8 cellular contexts compared by ENCODE assay signal in the genomic region with DNA sequence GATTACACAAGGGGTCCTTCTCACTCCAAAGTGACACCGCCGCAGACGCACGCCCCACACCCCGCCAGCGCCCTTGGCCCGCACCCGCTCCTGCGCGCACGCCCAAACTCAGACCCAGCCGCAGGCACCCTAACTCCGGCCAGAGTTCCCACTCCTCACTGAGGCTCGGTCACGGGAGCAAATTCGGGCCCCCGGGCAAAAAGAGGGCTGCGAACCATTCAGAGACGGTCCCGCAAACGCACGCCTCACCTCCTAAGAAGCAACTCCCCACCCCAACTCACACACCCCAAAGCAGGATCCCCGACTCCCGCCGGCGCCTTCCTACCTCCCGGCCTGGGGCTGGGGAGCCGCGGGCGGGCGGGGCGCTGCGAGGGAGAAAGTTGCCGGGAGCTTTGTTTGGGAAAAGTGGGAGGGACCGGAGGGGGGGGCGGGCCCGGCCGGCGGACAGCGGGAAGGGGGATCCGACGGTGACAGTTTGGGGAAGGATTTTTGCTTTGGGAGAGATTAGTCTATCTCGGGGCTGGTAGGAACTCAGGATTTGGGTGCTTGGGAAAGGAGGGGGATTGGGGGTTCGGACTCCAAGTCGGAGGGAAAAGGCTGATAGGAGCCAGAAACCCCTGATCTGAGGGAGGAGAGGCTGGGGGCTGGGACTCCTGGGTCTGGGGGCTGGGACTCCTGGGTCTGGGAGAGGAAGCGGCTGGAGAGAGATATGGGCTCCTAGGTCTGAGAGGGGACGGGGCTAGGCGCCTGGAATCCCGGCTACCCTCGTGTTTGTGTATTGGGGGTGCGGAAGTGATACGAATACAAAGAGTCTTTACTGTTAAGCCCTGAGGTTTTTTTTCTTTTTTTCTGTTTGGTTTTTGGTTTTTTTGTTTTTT. TPM values are rescaled to one million over a fixed set of nuclear protein-coding genes. Genes with fewer than 3 reads are reported as not detected.
DNase-seq lines count a peak whose midpoint lies in the region; ATAC-seq lines count a peak whose summit lies in the region.

Gene TEAD2, minus strand, starts transcription at position 369 of the 878 bp plus-strand sequence. CDS start 2,341 bp downstream, outside the sequence.

- peaks cover 3% of the 10 kb centered on the region; the same call in 1 of the 2 replicates for H3K4me1 ChIP-seq in HUES48 (ENCODE audit: control insufficient read depth, insufficient read depth, low read length)

- no peaks in the 10 kb centered on the region for H3K27me3 ChIP-seq in HUES48 (ENCODE audit: control insufficient read depth, insufficient read depth, low read length)

- H3K9ac ChIP-seq in HUES48 (ENCODE audit: low read depth, low read length) = peak within 1 kb of the TSS; percentile 95

- intact Hi-C loops in left ventricle myocardium superior (cut with micrococcal nuclease) = no loop called here

- H3K27ac ChIP-seq in HUES48 (ENCODE audit: low read depth, low read length) (peak within 1 kb of the TSS; percentile 97), angular gyrus (ENCODE audit: low read depth, low read length) (peak within 1 kb of the TSS; percentile 40)

- peaks cover 23% of the 10 kb centered on the region for H3K36me3 ChIP-seq in HUES48 (ENCODE audit: control insufficient read depth, insufficient read depth, low read length)

- H3K4me3 ChIP-seq in HUES48 (ENCODE audit: low read depth, low read length) = peak within 1 kb of the TSS; percentile 95

- ATAC-seq in left ventricle myocardium superior (peak; percentile 75), GM21825 (IDR thresholded peaks at IDR 0.05; ENCODE audit: unreplicated experiment) (no peak)

- no peaks in the 10 kb centered on the region for H3K9me3 ChIP-seq in HUES48 (ENCODE audit: control insufficient read depth, insufficient read depth, low read length)

- DNase-seq in AG08395 (ENCODE audit: low spot score) (peak; percentile 74), left ventricle myocardium superior (peak; percentile 89), pulmonary artery endothelial cell (ENCODE audit: low read depth, low spot score) (no peak), midbrain (lab: John Stamatoyannopoulos, UW) (no peak), NK-92 (lab: John Stamatoyannopoulos, UW; ENCODE audit: unreplicated experiment) (no peak)

RNA-seq across cellular contexts. Expression of gene TEAD2, which starts in this region (rescaled TPM):
- total RNA-seq in left ventricle myocardium superior (62.7 TPM), pulmonary artery endothelial cell (46.0 and 46.5 TPM in 2 replicates)

Comparison
In these comparisons a context has a peak if more than half of its experiments do, and no peak if none do; other contexts are left out.
1. DNase-seq: peak in AG08395 (single experiment) and left ventricle myocardium superior (single experiment); none in pulmonary artery endothelial cell (single experiment), midbrain (single experiment) and NK-92 (single experiment).